ENCODE assay signal across 8 cellular contexts in genomic region chr1:27321813-27322568, GRCh38. TPM values are rescaled to one million over a fixed set of nuclear protein-coding genes. Genes with fewer than 3 reads are reported as not detected.
DNase-seq lines count a peak whose midpoint lies in the region; ATAC-seq and TF ChIP-seq lines count a peak whose summit lies in the region.

TSS of gene TMEM222 (plus strand) at chr1:27322163. CDS start at chr1:27322198, 35 bp downstream.

- H3K36me3 ChIP-seq in colonic mucosa, result peaks cover 4% of the 10 kb centered on the region

- peaks cover 29% of the 10 kb centered on the region for H3K4me1 Mint-ChIP-seq in activated CD4-positive, alpha-beta T cell treated with anti-CD3 and anti-CD28 coated beads, Interleukin-2, amount 10 ng/mL, durations not matched to agents 24 days and 14 days

- no peak for TF ChIP-seq CTCF in colonic mucosa (IDR thresholded peaks at IDR 0.05)

- H3K27me3 ChIP-seq in colonic mucosa (no peaks in the 10 kb centered on the region), layer of hippocampus (ENCODE audit: control insufficient read depth, insufficient read depth, low read length) (peaks cover 4% of the 10 kb centered on the region)

- H3K4me1 ChIP-seq in colonic mucosa, result peaks cover 10% of the 10 kb centered on the region

- ATAC-seq in GM19351 (IDR thresholded peaks at IDR 0.05; ENCODE audit: unreplicated experiment), result peak; percentile 95
- ATAC-seq in HG03520 (IDR thresholded peaks at IDR 0.05; ENCODE audit: unreplicated experiment), result peak; percentile 84

- H3K9me3 ChIP-seq in colonic mucosa, result no peaks in the 10 kb centered on the region

- DNase-seq in C1 segment of cervical spinal cord (lab: John Stamatoyannopoulos, UW) (peak; percentile 81 to 99 (median 94)), NCI-H526 treated with DMSO at 0.1 percent for 48 hours (lab: John Stamatoyannopoulos, UW) (peak; percentile 91), colonic mucosa (peak; percentile 98)
- peak; percentile 99 for DNase-seq in activated CD4-positive, alpha-beta T cell treated with anti-CD3 and anti-CD28 coated beads, Interleukin-2, amount 10 ng/mL, durations not matched to agents 24 days and 14 days
- peak; percentile 84 to 96 (median 94) for DNase-seq in stimulated activated CD4-positive, alpha-beta T cell treated with anti-CD3 and anti-CD28 coated beads, Interleukin-1b, Interleukin-23, amount 100 ng/mL, for 24 hours (ENCODE audit: low read depth in 4 of 4, low spot score in 1 of 4)

- H3K27me3 Mint-ChIP-seq in activated CD4-positive, alpha-beta T cell treated with anti-CD3 and anti-CD28 coated beads, Interleukin-2, amount 10 ng/mL, durations not matched to agents 24 days and 14 days, result peaks cover 5% of the 10 kb centered on the region

- H3K9ac ChIP-seq in colonic mucosa (ENCODE audit: low read depth in 2 of 2, low read length in 2 of 2), result peak within 1 kb of the TSS; percentile 88 to 98

- intact Hi-C loops in activated CD4-positive, alpha-beta T cell treated with anti-CD3 and anti-CD28 coated beads, Interleukin-2, amount 10 ng/mL, durations not matched to agents 24 days and 14 days (cut with micrococcal nuclease), result loop anchor here (1.0 to 5.0 kb wide), 4 partner anchors 19 to 165 kb away; partner anchors contain the start of genes GPR3 and MAP3K6
- intact Hi-C loops in colonic mucosa (cut with DNase I), result no loop called here

- H3K9me3 Mint-ChIP-seq in activated CD4-positive, alpha-beta T cell treated with anti-CD3 and anti-CD28 coated beads, Interleukin-2, amount 10 ng/mL, durations not matched to agents 24 days and 14 days, result no peaks in the 10 kb centered on the region

- peak within 1 kb of the TSS; percentile 93 for H3K27ac Mint-ChIP-seq in activated CD4-positive, alpha-beta T cell treated with anti-CD3 and anti-CD28 coated beads, Interleukin-2, amount 10 ng/mL, durations not matched to agents 24 days and 14 days

- peak within 1 kb of the TSS; percentile 97 for H3K4me3 Mint-ChIP-seq in activated CD4-positive, alpha-beta T cell treated with anti-CD3 and anti-CD28 coated beads, Interleukin-2, amount 10 ng/mL, durations not matched to agents 24 days and 14 days

- peak within 1 kb of the TSS; percentile 95 for H3K4me3 ChIP-seq in colonic mucosa

- H3K27ac ChIP-seq in colonic mucosa (peak within 1 kb of the TSS; percentile 90), layer of hippocampus (ENCODE audit: low read depth, low read length) (peak within 1 kb of the TSS; percentile 80)

- peaks cover 21% of the 10 kb centered on the region for H3K36me3 Mint-ChIP-seq in activated CD4-positive, alpha-beta T cell treated with anti-CD3 and anti-CD28 coated beads, Interleukin-2, amount 10 ng/mL, durations not matched to agents 24 days and 14 days (ENCODE audit: low read depth)

RNA-seq across cellular contexts. Expression of gene TMEM222, which starts in this region (rescaled TPM):
- total RNA-seq in activated CD4-positive, alpha-beta T cell treated with anti-CD3 and anti-CD28 coated beads, Interleukin-2, amount 10 ng/mL, durations not matched to agents 24 days and 14 days, result 39.6 and 41.4 TPM in 2 replicates
- 10 to 100 TPM; 28.6 to 35.4 TPM for total RNA-seq in colonic mucosa

Comparison
In these comparisons a context has a peak if more than half of its experiments do, and no peak if none do; other contexts are left out.
1. Peak in every context shown above with its lines: DNase-seq, ATAC-seq, H3K4me3 ChIP-seq and H3K27ac ChIP-seq.